8 cellular contexts compared by ENCODE assay signal in genomic region chr17:28552201-28552999, GRCh38. TPM values are rescaled to one million over a fixed set of nuclear protein-coding genes. Genes with fewer than 3 reads are reported as not detected.
DNase-seq lines count a peak whose midpoint lies in the region; ATAC-seq and TF ChIP-seq lines count a peak whose summit lies in the region.

TSS of gene UNC119 (minus strand) at chr17:28552624. CDS start at chr17:28552557, 67 bp downstream.

- intact Hi-C loops in PC-3 (cut with micrococcal nuclease), result no loop called here
- intact Hi-C loops in naive thymus-derived CD4-positive, alpha-beta T cell (cut with micrococcal nuclease), result loop anchor here (1.0 to 5.0 kb wide), 7 partner anchors 12 to 510 kb away; partner anchors contain the start of genes PIGS (in 2 of the 2), SPAG5 (in 2 of the 2), ALDOC (in 1 of the 2) and NLK (in 1 of the 2)

- peaks cover 8 to 35% (median 23%) of the 10 kb centered on the region in 5 donors for H3K36me3 Mint-ChIP-seq in naive thymus-derived CD4-positive, alpha-beta T cell
- H3K36me3 Mint-ChIP-seq in stimulated activated memory B cell treated with anti-CD40 and anti-IgM and Interleukin-4, amounts not matched to agents 10 μg/mL and 1 μg/mL and 100 μg/mL, for 72 hours, result peaks cover 38% of the 10 kb centered on the region

- H3K9me3 ChIP-seq in PC-3 (ENCODE audit: low read length) (no peaks in the 10 kb centered on the region), fibroblast of lung (ENCODE audit: control insufficient read depth, insufficient read depth, low read depth, low read length) (no peaks in the 10 kb centered on the region)
- no peaks in the 10 kb centered on the region for H3K9me3 ChIP-seq in naive thymus-derived CD4-positive, alpha-beta T cell (ENCODE audit: control insufficient read depth in 2 of 3, low read length in 3 of 3)

- H4K20me1 ChIP-seq in PC-3 (ENCODE audit: low read length) (no peaks in the 10 kb centered on the region), fibroblast of lung (ENCODE audit: control insufficient read depth, extremely low read depth, insufficient read depth, low read length) (no peaks in the 10 kb centered on the region)

- CTCF ChIA-PET in PC-3 (lab: Charles Lee), result no interaction called here
- CTCF ChIA-PET in naive thymus-derived CD4-positive, alpha-beta T cell (lab: Charles Lee), result interaction anchor here (0.8 to 1.5 kb wide), 5 partner anchors 12 to 68 kb away, joined by 3 to 4 read pairs (median 3); partner anchors contain the start of gene PIGS

- H3K9ac ChIP-seq in PC-3 (ENCODE audit: low read length) (peak within 1 kb of the TSS; percentile 67), fibroblast of lung (ENCODE audit: insufficient read depth, low read length) (peak within 1 kb of the TSS; percentile 48)

- peaks cover 10% of the 10 kb centered on the region; the same call in 1 of the 2 replicates for H3K79me2 ChIP-seq in PC-3 (ENCODE audit: low read length)
- no peaks in the 10 kb centered on the region for H3K79me2 ChIP-seq in fibroblast of lung (ENCODE audit: control insufficient read depth, insufficient read depth, low read length)

- H3K27ac ChIP-seq in PC-3 (ENCODE audit: low read length), result no peak within 1 kb of the TSS
- no peak within 1 kb of the TSS for H3K27ac ChIP-seq in fibroblast of lung (ENCODE audit: insufficient read depth, low read length)
- H3K27ac ChIP-seq in naive thymus-derived CD4-positive, alpha-beta T cell (ENCODE audit: low read depth, low read length), result peak within 1 kb of the TSS; percentile 89

- TF ChIP-seq CTCF in PC-3 (conservative IDR thresholded peaks at IDR 0.05; ENCODE audit: low read depth, low read length) (no peak), fibroblast of lung (conservative IDR thresholded peaks at IDR 0.05 in 1 of 2, IDR thresholded peaks at IDR 0.05 in 1 of 2; ENCODE audit: low read depth in 1 of 2, low read length in 2 of 2) (no peak)

- peak; percentile 91 for ATAC-seq in PC-3
- peak; percentile 84 for ATAC-seq in naive thymus-derived CD4-positive, alpha-beta T cell
- peak; percentile 88 for ATAC-seq in stimulated activated memory B cell treated with anti-CD40 and anti-IgM and Interleukin-4, amounts not matched to agents 10 μg/mL and 1 μg/mL and 100 μg/mL, for 72 hours

- no peaks in the 10 kb centered on the region for H3K9me3 Mint-ChIP-seq in naive thymus-derived CD4-positive, alpha-beta T cell
- no peaks in the 10 kb centered on the region for H3K9me3 Mint-ChIP-seq in stimulated activated memory B cell treated with anti-CD40 and anti-IgM and Interleukin-4, amounts not matched to agents 10 μg/mL and 1 μg/mL and 100 μg/mL, for 72 hours

- H3K27me3 Mint-ChIP-seq in naive thymus-derived CD4-positive, alpha-beta T cell, result no peaks in the 10 kb centered on the region
- H3K27me3 Mint-ChIP-seq in stimulated activated memory B cell treated with anti-CD40 and anti-IgM and Interleukin-4, amounts not matched to agents 10 μg/mL and 1 μg/mL and 100 μg/mL, for 72 hours, result no peaks in the 10 kb centered on the region

- H3K27me3 ChIP-seq in PC-3 (ENCODE audit: low read length), result no peaks in the 10 kb centered on the region
- no peaks in the 10 kb centered on the region for H3K27me3 ChIP-seq in fibroblast of lung (ENCODE audit: control insufficient read depth, insufficient read depth, low read length)
- H3K27me3 ChIP-seq in naive thymus-derived CD4-positive, alpha-beta T cell (ENCODE audit: control insufficient read depth in 2 of 2, insufficient read depth in 2 of 2, low read length in 2 of 2), result no peaks in the 10 kb centered on the region

- H3K4me1 ChIP-seq in PC-3 (ENCODE audit: insufficient read depth, low read length), result 0 out of 2 replicates have a peak, but pooled peaks cover 8% of the 10 kb centered on the region
- H3K4me1 ChIP-seq in fibroblast of lung (ENCODE audit: control insufficient read depth, extremely low read depth, insufficient read depth, low read length), result peaks cover 3% of the 10 kb centered on the region
- H3K4me1 ChIP-seq in naive thymus-derived CD4-positive, alpha-beta T cell (ENCODE audit: control insufficient read depth in 2 of 2, insufficient read depth in 2 of 2, low read length in 2 of 2), result peaks cover 35 to 44% of the 10 kb centered on the region in 2 donors

- peak within 1 kb of the TSS; percentile 94 for H3K4me2 ChIP-seq in PC-3 (ENCODE audit: low read length)
- peak within 1 kb of the TSS; percentile 62 for H3K4me2 ChIP-seq in fibroblast of lung (ENCODE audit: extremely low read depth, insufficient read depth, low read length)

- H3K4me1 Mint-ChIP-seq in naive thymus-derived CD4-positive, alpha-beta T cell, result peaks cover 42 to 62% (median 54%) of the 10 kb centered on the region in 7 donors
- H3K4me1 Mint-ChIP-seq in stimulated activated memory B cell treated with anti-CD40 and anti-IgM and Interleukin-4, amounts not matched to agents 10 μg/mL and 1 μg/mL and 100 μg/mL, for 72 hours, result peaks cover 65% of the 10 kb centered on the region

- H3F3A ChIP-seq in PC-3 (ENCODE audit: low read length, unreplicated experiment), result no peaks in the 10 kb centered on the region

- H3K36me3 ChIP-seq in PC-3 (ENCODE audit: low read depth, low read length) (no peaks in the 10 kb centered on the region; the same call in none of the 2 replicates), fibroblast of lung (ENCODE audit: control insufficient read depth, insufficient read depth, low read length) (peaks cover 13% of the 10 kb centered on the region)
- H3K36me3 ChIP-seq in naive thymus-derived CD4-positive, alpha-beta T cell (ENCODE audit: control insufficient read depth in 2 of 3, insufficient read depth in 3 of 3, low read length in 3 of 3), result peaks cover 14 to 41% (median 20%) of the 10 kb centered on the region in 3 experiments

- H3K4me3 Mint-ChIP-seq in naive thymus-derived CD4-positive, alpha-beta T cell, result peak within 1 kb of the TSS; percentile 85 to 100 (median 92)
- peak within 1 kb of the TSS; percentile 97 for H3K4me3 Mint-ChIP-seq in stimulated activated memory B cell treated with anti-CD40 and anti-IgM and Interleukin-4, amounts not matched to agents 10 μg/mL and 1 μg/mL and 100 μg/mL, for 72 hours

- H2AFZ ChIP-seq in PC-3 (ENCODE audit: low read length), result peak within 1 kb of the TSS; percentile 64
- peak within 1 kb of the TSS; percentile 29 for H2AFZ ChIP-seq in fibroblast of lung (ENCODE audit: low read length)

- no TSS peak for BruUV-seq in PC-3 (replicated peaks; lab: Mats Ljungman, UMichigan)

- H3K9me2 ChIP-seq in PC-3 (replicated peaks; ENCODE audit: low read length), result no peaks in the 10 kb centered on the region

- POLR2A ChIA-PET in PC-3 (lab: Charles Lee; ENCODE audit: unreplicated experiment), result interaction anchor here (0.7 kb wide), 1 partner anchor 90 kb away, joined by 3 read pairs; no protein-coding TSS in a partner anchor
- POLR2A ChIA-PET in naive thymus-derived CD4-positive, alpha-beta T cell (lab: Charles Lee), result interaction anchor here (0.7 to 10.1 kb wide), 5 partner anchors 18 to 48 kb away, joined by 3 to 102 read pairs (median 4); partner anchors contain the start of genes ALDOC, PIGS and SPAG5

- DNase-seq in AG20443 (ENCODE audit: low spot score) (peak; percentile 98), HPDE6-E6E7 (ENCODE audit: extremely low spot score) (peak; percentile 84), PC-3 (peak; percentile 71), activated T-helper 1 cell treated with Interleukin-2 at 50 U/mL for 16 hours (ENCODE audit: low read depth) (peak; percentile 74), fibroblast of lung (ENCODE audit: low read depth in 2 of 2) (peak; percentile 55 to 60)
- DNase-seq in naive thymus-derived CD4-positive, alpha-beta T cell, result peak; percentile 59 to 87 (median 76)

- H3K27ac Mint-ChIP-seq in naive thymus-derived CD4-positive, alpha-beta T cell, result peak within 1 kb of the TSS; percentile 91 to 98 (median 95)
- H3K27ac Mint-ChIP-seq in stimulated activated memory B cell treated with anti-CD40 and anti-IgM and Interleukin-4, amounts not matched to agents 10 μg/mL and 1 μg/mL and 100 μg/mL, for 72 hours, result peak within 1 kb of the TSS; percentile 86

- TF ChIP-seq POLR2A in GM19193 (IDR thresholded peaks at IDR 0.05; ENCODE audit: extremely low read depth, insufficient read depth, insufficient read length), result peak; percentile 87

- peak within 1 kb of the TSS; percentile 83 for H3K4me3 ChIP-seq in PC-3 (ENCODE audit: low read length)
- H3K4me3 ChIP-seq in fibroblast of lung (replicated peaks in 1 of 4; ENCODE audit: control extremely low read depth in 1 of 4, insufficient read depth in 1 of 4, low read depth in 3 of 4, low read length in 4 of 4), result peak within 1 kb of the TSS; percentile 62 to 81 (median 66)
- peak within 1 kb of the TSS; percentile 54 for H3K4me3 ChIP-seq in naive thymus-derived CD4-positive, alpha-beta T cell (ENCODE audit: low read length)

RNA-seq across cellular contexts. Expression of gene UNC119, which starts in this region (rescaled TPM):
- total RNA-seq in PC-3 (2014; rRNA removed) (68.4 and 82.1 TPM in 2 replicates), fibroblast of lung (16.9 and 19.2 TPM in 2 replicates)
- polyA plus RNA-seq in fibroblast of lung, result 24.6 and 26.4 TPM in 2 replicates
- polyA plus RNA-seq in fibroblast of lung (2012), result 16.2 and 17.3 TPM in 2 replicates
- polyA minus RNA-seq in fibroblast of lung (ENCODE audit: low replicate concordance), result 16.2 and 23.9 TPM in 2 replicates
- total RNA-seq in naive thymus-derived CD4-positive, alpha-beta T cell, result 100 to 1,000 TPM in 1 of 5 experiments, 10 to 100 TPM in 4; 40.6 to 108 (median 90.2) TPM
- 10 to 100 TPM; 37.7 to 48.1 TPM for polyA plus RNA-seq in naive thymus-derived CD4-positive, alpha-beta T cell
